Comparison of ENCODE assay signal across 29 cellular contexts in genomic region chr6:69216127-69216526, GRCh38.
"Had no signal": no experiment of that assay in that cellular context is flagged by ENCODE, and none has a peak within 500 bp of the region (broad histone marks: within the 10 kb centered on the region; RNA-seq: fewer than 3 reads in every experiment).

No MANE protein-coding gene starts in this region.

- H3K9me3 Mint-ChIP-seq: neural progenitor cell; stimulated activated naive B cell treated with anti-CD40 and anti-IgM and Interleukin-4, amounts not matched to agents 10 μg/mL and 1 μg/mL and 100 μg/mL, for 72 hours had no signal

- H3K36me3 ChIP-seq: esophagus squamous epithelium, heart right ventricle, left lung, lower lobe of right lung, neural progenitor cell, right atrium auricular region, stomach, thyroid gland, upper lobe of left lung, vagina had no signal

- DNase-seq: activated CD4-positive, alpha-beta T cell treated with anti-CD3 and anti-CD28 coated beads for 48 hours; activated CD4-positive, alpha-beta T cell treated with anti-CD3 and anti-CD28 coated beads, Interleukin-2, amount 50 U/mL, for 48 hours; activated CD8-positive, alpha-beta memory T cell treated with anti-CD3 and anti-CD28 coated beads for 24 hours; activated effector memory CD4-positive, alpha-beta T cell treated with Interleukin-2 at 50 U/mL for 16 hours; activated naive CD4-positive, alpha-beta T cell treated with Interleukin-2 at 50 U/mL for 16 hours; anterior cingulate cortex; dermis blood vessel endothelial cell; effector CD4-positive, alpha-beta T cell; esophagus squamous epithelium; foreskin melanocyte; heart right ventricle; left lung; lower lobe of right lung; mesendoderm; natural killer cell; occipital lobe; stimulated activated CD4-positive, alpha-beta T cell treated with anti-CD3 and anti-CD28 coated beads, Interleukin-2, amount 100 ng/mL, for 24 hours; stimulated activated naive B cell treated with anti-CD40 and anti-IgM and Interleukin-4, amounts not matched to agents 10 μg/mL and 1 μg/mL and 100 μg/mL, for 72 hours; stomach; T-helper 9 cell; thyroid gland; upper lobe of left lung had no signal

- H3K4me3 Mint-ChIP-seq: activated naive CD8-positive, alpha-beta T cell; central memory CD8-positive, alpha-beta T cell; natural killer cell; neural progenitor cell; stimulated activated naive B cell treated with anti-CD40 and anti-IgM and Interleukin-4, amounts not matched to agents 10 μg/mL and 1 μg/mL and 100 μg/mL, for 72 hours had no signal

- ATAC-seq: activated CD4-positive, CD25-positive, alpha-beta regulatory T cell treated with anti-CD3 and anti-CD28 coated beads, Interleukin-2, amount 50 U/mL, for 24 hours; heart right ventricle; left lung; lower lobe of right lung; natural killer cell; stimulated activated naive B cell treated with anti-CD40 and anti-IgM and Interleukin-4, amounts not matched to agents 10 μg/mL and 1 μg/mL and 100 μg/mL, for 72 hours had no signal

- H3K9ac ChIP-seq: neural progenitor cell had no signal

- H3K4me1 Mint-ChIP-seq: central memory CD8-positive, alpha-beta T cell; natural killer cell; neural progenitor cell; stimulated activated naive B cell treated with anti-CD40 and anti-IgM and Interleukin-4, amounts not matched to agents 10 μg/mL and 1 μg/mL and 100 μg/mL, for 72 hours had no signal

- H3K9me3 ChIP-seq: esophagus squamous epithelium, left lung, lower lobe of right lung, right atrium auricular region, stomach, thyroid gland, upper lobe of left lung, vagina had no signal

- H3K27ac Mint-ChIP-seq: activated naive CD8-positive, alpha-beta T cell; natural killer cell; neural progenitor cell; stimulated activated naive B cell treated with anti-CD40 and anti-IgM and Interleukin-4, amounts not matched to agents 10 μg/mL and 1 μg/mL and 100 μg/mL, for 72 hours had no signal

- H3K27me3 Mint-ChIP-seq: activated naive CD8-positive, alpha-beta T cell; central memory CD8-positive, alpha-beta T cell; stimulated activated naive B cell treated with anti-CD40 and anti-IgM and Interleukin-4, amounts not matched to agents 10 μg/mL and 1 μg/mL and 100 μg/mL, for 72 hours had no signal

- H3K36me3 Mint-ChIP-seq: activated naive CD8-positive, alpha-beta T cell; natural killer cell; neural progenitor cell; stimulated activated naive B cell treated with anti-CD40 and anti-IgM and Interleukin-4, amounts not matched to agents 10 μg/mL and 1 μg/mL and 100 μg/mL, for 72 hours had no signal

- H3K4me3 ChIP-seq: esophagus squamous epithelium, heart right ventricle, left lung, lower lobe of right lung, neural progenitor cell, right atrium auricular region, smooth muscle cell, stomach, thyroid gland, upper lobe of left lung, vagina had no signal

- H3K4me1 ChIP-seq: esophagus squamous epithelium, heart right ventricle, left lung, lower lobe of right lung, right atrium auricular region, stomach, thyroid gland, upper lobe of left lung, vagina had no signal

- H3K27me3 ChIP-seq: esophagus squamous epithelium, heart right ventricle, left lung, neural progenitor cell, right atrium auricular region, stomach, thyroid gland, upper lobe of left lung, vagina had no signal
